38 cellular contexts compared by ENCODE assay signal in genomic region chr2:88423733-88424132, GRCh38. TPM values are rescaled to one million over a fixed set of nuclear protein-coding genes. Genes with fewer than 3 reads are reported as not detected.
"Had no signal": no experiment of that assay in that cellular context is flagged by ENCODE, and none has a peak within 500 bp of the region (broad histone marks: within the 10 kb centered on the region; RNA-seq: fewer than 3 reads in every experiment).

No MANE protein-coding gene starts in this region.

- H3K27me3 ChIP-seq: MG63 had no signal

- H3K4me3 ChIP-seq: MG63 had no signal

- H3K36me3 ChIP-seq: MG63 had no signal

- H3K9me3 ChIP-seq: MG63 had no signal

- DNase-seq: Karpas-422, Kasumi-1, MG63, MM.1S, MV-4-11, NCI-H1048, NCI-H1092, NCI-H1092 treated with DMSO at 0.1 percent for 48 hours, NCI-H1105, NCI-H1105 treated with DMSO at 0.1 percent for 48 hours, NCI-H1417, NCI-H1417 treated with DMSO at 0.1 percent for 48 hours, NCI-H1436, NCI-H1436 treated with DMSO at 0.1 percent for 48 hours, NCI-H146, NCI-H1694, NCI-H1694 treated with DMSO at 0.1 percent for 48 hours, NCI-H187, NCI-H187 treated with DMSO at 0.1 percent for 48 hours, NCI-H1930, NCI-H2029, NCI-H2029 treated with DMSO at 0.1 percent for 48 hours, NCI-H2081, NCI-H2081 treated with DMSO at 0.1 percent for 48 hours, NCI-H2107, NCI-H2171, NCI-H2171 treated with DMSO at 0.1 percent for 48 hours, NCI-H2227 treated with DMSO at 0.1 percent for 48 hours, NCI-H226, NCI-H345, NCI-H446, NCI-H446 treated with DMSO at 0.1 percent for 48 hours, NCI-H510A, NCI-H510A treated with DMSO at 0.1 percent for 48 hours had no signal

RNA-seq across cellular contexts. Expression of gene FOXI3, which starts 28.8 kb away (rescaled TPM):
- total RNA-seq: LHCN-M2, M059J, MCF 10A, NCI-H460 had no signal
